ENCODE assay signal across 8 cellular contexts in genomic region chr21:6083721-6084120, GRCh38.
DNase-seq lines count a peak whose midpoint lies in the region; ATAC-seq and TF ChIP-seq lines count a peak whose summit lies in the region.
"Not testable (repeated sequence)": the region's sequence is repeated elsewhere in the genome, so short reads cannot be mapped to it uniquely, and the experiment has no call there.

No MANE protein-coding gene starts in this region.

- H2BK5ac ChIP-seq in IMR-90 (ENCODE audit: low read depth, low read length, poor library complexity, severe bottlenecking), result not testable (repeated sequence)

- H3K9me1 ChIP-seq in IMR-90 (ENCODE audit: insufficient read depth, low read length), result not testable (repeated sequence)

- not testable (repeated sequence) for H3K14ac ChIP-seq in IMR-90 (replicated peaks; ENCODE audit: low read depth, low read length)

- H3K79me1 ChIP-seq in IMR-90 (ENCODE audit: low read depth in 1 of 2, low read length in 2 of 2), result not testable (repeated sequence)

- not testable (repeated sequence) for H4K20me1 ChIP-seq in IMR-90 (ENCODE audit: insufficient read depth, low read length)

- dilution Hi-C loops in IMR-90 (cut with HindIII; ENCODE audit: low sequenced_read_pairs, unreplicated experiment), result not testable (repeated sequence)

- H3K4me1 ChIP-seq in IMR-90 (ENCODE audit: control insufficient read depth, insufficient read depth, low read length); naive thymus-derived CD4-positive, alpha-beta T cell (ENCODE audit: control insufficient read depth in 2 of 2, insufficient read depth in 2 of 2, low read length in 2 of 2): not testable (repeated sequence)

- not testable (repeated sequence) for H3K4me2 ChIP-seq in IMR-90 (ENCODE audit: low read depth, low read length)

- H2BK15ac ChIP-seq in IMR-90 (ENCODE audit: low read depth, low read length), result not testable (repeated sequence)

- H3K27me3 ChIP-seq in IMR-90 (ENCODE audit: control insufficient read depth, insufficient read depth, low read length); naive thymus-derived CD4-positive, alpha-beta T cell (ENCODE audit: control insufficient read depth in 2 of 2, insufficient read depth in 2 of 2, low read length in 2 of 2): not testable (repeated sequence)

- not testable (repeated sequence) for H3K27me3 Mint-ChIP-seq in activated B cell treated with CpG ODN at 0.5 μM for 24 hours; activated naive CD8-positive, alpha-beta T cell treated with anti-CD3 and anti-CD28 coated beads, Interleukin-2, amount 50 U/mL, for 24 hours; central memory CD8-positive, alpha-beta T cell; memory B cell; naive thymus-derived CD4-positive, alpha-beta T cell; stimulated activated naive B cell treated with anti-CD40 and anti-IgM and Interleukin-4, amounts not matched to agents 10 μg/mL and 1 μg/mL and 100 μg/mL, for 72 hours

- not testable (repeated sequence) for H3K36me3 ChIP-seq in IMR-90 (ENCODE audit: control insufficient read depth, insufficient read depth, low read length); naive thymus-derived CD4-positive, alpha-beta T cell (ENCODE audit: control insufficient read depth in 2 of 3, insufficient read depth in 3 of 3, low read length in 3 of 3)

- not testable (repeated sequence) for H2BK120ac ChIP-seq in IMR-90 (ENCODE audit: low read depth, low read length)

- no CpG with 5 or more reads among the region's 6 CpGs for WGBS in IMR-90 (ENCODE audit: extremely low coverage in 2 of 2, insufficient read length in 1 of 2), 2 experiments

- not testable (repeated sequence) for H4K5ac ChIP-seq in IMR-90 (ENCODE audit: low read depth, low read length)

- H3K9ac ChIP-seq in IMR-90 (ENCODE audit: low read depth, low read length), result not testable (repeated sequence)

- not testable (repeated sequence) for TF ChIP-seq POLR2A in IMR-90 (IDR thresholded peaks at IDR 0.05; ENCODE audit: low read depth, low read length)

- not testable (repeated sequence) for H2AK9ac ChIP-seq in IMR-90 (replicated peaks; ENCODE audit: low read depth, low read length, poor library complexity)

- H3K9me3 ChIP-seq in IMR-90 (ENCODE audit: control insufficient read depth, insufficient read depth, low read length); naive thymus-derived CD4-positive, alpha-beta T cell (ENCODE audit: control insufficient read depth in 2 of 3, low read length in 3 of 3): not testable (repeated sequence)

- not testable (repeated sequence) for H4K8ac ChIP-seq in IMR-90 (ENCODE audit: low read depth in 2 of 2, low read length in 2 of 2)

- not testable (repeated sequence) for TF ChIP-seq CTCF in IMR-90 (conservative IDR thresholded peaks at IDR 0.05; ENCODE audit: low read depth, low read length); activated B cell treated with CpG ODN at 0.5 μM for 24 hours (IDR thresholded peaks at IDR 0.05)

- in situ Hi-C loops in IMR-90 (cut with MboI; ENCODE audit: low sequenced_read_pairs), result not testable (repeated sequence)

- H3K56ac ChIP-seq in IMR-90 (ENCODE audit: extremely low read depth, insufficient read depth, low read length), result not testable (repeated sequence)

- not testable (repeated sequence) for TF ChIP-seq RAD21 in IMR-90 (IDR thresholded peaks at IDR 0.05; ENCODE audit: low read length)

- H4K91ac ChIP-seq in IMR-90 (ENCODE audit: insufficient read depth, low read depth, low read length), result not testable (repeated sequence)

- BruUV-seq in IMR-90 (replicated peaks; lab: Mats Ljungman, UMichigan), result not testable (repeated sequence)

- peak; percentile 27 for ATAC-seq in IMR-90 (ENCODE audit: low read depth)
- peak; percentile 51 for ATAC-seq in activated B cell treated with CpG ODN at 0.5 μM for 24 hours (ENCODE audit: low read depth)
- peak; percentile 15 for ATAC-seq in activated naive CD8-positive, alpha-beta T cell treated with anti-CD3 and anti-CD28 coated beads, Interleukin-2, amount 50 U/mL, for 24 hours
- ATAC-seq in central memory CD8-positive, alpha-beta T cell (replicated peaks; ENCODE audit: extremely low read depth, poor library complexity, severe bottlenecking), result peak; percentile 28
- peak; percentile 62 for ATAC-seq in memory B cell (ENCODE audit: low read depth)
- ATAC-seq in naive thymus-derived CD4-positive, alpha-beta T cell, result peak; percentile 26
- peak; percentile 34 for ATAC-seq in stimulated activated effector memory CD8-positive, alpha-beta T cell treated with anti-CD3 and anti-CD28 coated beads, Interleukin-12 subunit alpha, Interleukin-12 subunit beta, amount 100 ng/mL, for 72 hours
- peak; percentile 59 to 72 for ATAC-seq in stimulated activated naive B cell treated with anti-CD40 and anti-IgM and Interleukin-4, amounts not matched to agents 10 μg/mL and 1 μg/mL and 100 μg/mL, for 72 hours (replicated peaks)

- DNase-seq in IMR-90; activated B cell treated with CpG ODN at 0.5 μM for 24 hours; activated naive CD8-positive, alpha-beta T cell treated with anti-CD3 and anti-CD28 coated beads, Interleukin-2, amount 50 U/mL, for 24 hours; central memory CD8-positive, alpha-beta T cell (ENCODE audit: low spot score in 2 of 2); memory B cell (ENCODE audit: low spot score in 2 of 2); naive thymus-derived CD4-positive, alpha-beta T cell; stimulated activated effector memory CD8-positive, alpha-beta T cell treated with anti-CD3 and anti-CD28 coated beads, Interleukin-12 subunit alpha, Interleukin-12 subunit beta, amount 100 ng/mL, for 72 hours (ENCODE audit: low spot score in 2 of 2); stimulated activated naive B cell treated with anti-CD40 and anti-IgM and Interleukin-4, amounts not matched to agents 10 μg/mL and 1 μg/mL and 100 μg/mL, for 72 hours: not testable (repeated sequence)

- not testable (repeated sequence) for H3K23ac ChIP-seq in IMR-90 (ENCODE audit: low read depth, low read length)

- not testable (repeated sequence) for H2AFZ ChIP-seq in IMR-90 (replicated peaks; ENCODE audit: low read length, poor library complexity)

- CTCF ChIA-PET in IMR-90 (lab: Yijun Ruan, JAX); activated B cell treated with CpG ODN at 0.5 μM for 24 hours (lab: Charles Lee); naive thymus-derived CD4-positive, alpha-beta T cell (lab: Charles Lee): not testable (repeated sequence)

- not testable (repeated sequence) for H3K36me3 Mint-ChIP-seq in activated B cell treated with CpG ODN at 0.5 μM for 24 hours (ENCODE audit: low read depth); activated naive CD8-positive, alpha-beta T cell treated with anti-CD3 and anti-CD28 coated beads, Interleukin-2, amount 50 U/mL, for 24 hours (ENCODE audit: low read depth); central memory CD8-positive, alpha-beta T cell (ENCODE audit: insufficient read depth); memory B cell; naive thymus-derived CD4-positive, alpha-beta T cell; stimulated activated effector memory CD8-positive, alpha-beta T cell treated with anti-CD3 and anti-CD28 coated beads, Interleukin-12 subunit alpha, Interleukin-12 subunit beta, amount 100 ng/mL, for 72 hours; stimulated activated naive B cell treated with anti-CD40 and anti-IgM and Interleukin-4, amounts not matched to agents 10 μg/mL and 1 μg/mL and 100 μg/mL, for 72 hours

- H3K27ac ChIP-seq in IMR-90 (ENCODE audit: insufficient read depth, low read length); naive thymus-derived CD4-positive, alpha-beta T cell (ENCODE audit: low read depth, low read length): not testable (repeated sequence)

- H3K4me3 Mint-ChIP-seq in activated B cell treated with CpG ODN at 0.5 μM for 24 hours; activated naive CD8-positive, alpha-beta T cell treated with anti-CD3 and anti-CD28 coated beads, Interleukin-2, amount 50 U/mL, for 24 hours; central memory CD8-positive, alpha-beta T cell; memory B cell; naive thymus-derived CD4-positive, alpha-beta T cell; stimulated activated effector memory CD8-positive, alpha-beta T cell treated with anti-CD3 and anti-CD28 coated beads, Interleukin-12 subunit alpha, Interleukin-12 subunit beta, amount 100 ng/mL, for 72 hours; stimulated activated naive B cell treated with anti-CD40 and anti-IgM and Interleukin-4, amounts not matched to agents 10 μg/mL and 1 μg/mL and 100 μg/mL, for 72 hours: not testable (repeated sequence)

- not testable (repeated sequence) for H2AK5ac ChIP-seq in IMR-90 (ENCODE audit: low read depth, low read length)

- H2BK20ac ChIP-seq in IMR-90 (ENCODE audit: low read depth, low read length), result not testable (repeated sequence)

- H3K18ac ChIP-seq in IMR-90 (ENCODE audit: low read depth, low read length), result not testable (repeated sequence)

- not testable (repeated sequence) for H3K27ac Mint-ChIP-seq in activated B cell treated with CpG ODN at 0.5 μM for 24 hours; activated naive CD8-positive, alpha-beta T cell treated with anti-CD3 and anti-CD28 coated beads, Interleukin-2, amount 50 U/mL, for 24 hours; central memory CD8-positive, alpha-beta T cell (ENCODE audit: low read depth); memory B cell; naive thymus-derived CD4-positive, alpha-beta T cell; stimulated activated effector memory CD8-positive, alpha-beta T cell treated with anti-CD3 and anti-CD28 coated beads, Interleukin-12 subunit alpha, Interleukin-12 subunit beta, amount 100 ng/mL, for 72 hours; stimulated activated naive B cell treated with anti-CD40 and anti-IgM and Interleukin-4, amounts not matched to agents 10 μg/mL and 1 μg/mL and 100 μg/mL, for 72 hours

- not testable (repeated sequence) for H3K9me3 Mint-ChIP-seq in activated B cell treated with CpG ODN at 0.5 μM for 24 hours; activated naive CD8-positive, alpha-beta T cell treated with anti-CD3 and anti-CD28 coated beads, Interleukin-2, amount 50 U/mL, for 24 hours; central memory CD8-positive, alpha-beta T cell; memory B cell; naive thymus-derived CD4-positive, alpha-beta T cell; stimulated activated effector memory CD8-positive, alpha-beta T cell treated with anti-CD3 and anti-CD28 coated beads, Interleukin-12 subunit alpha, Interleukin-12 subunit beta, amount 100 ng/mL, for 72 hours; stimulated activated naive B cell treated with anti-CD40 and anti-IgM and Interleukin-4, amounts not matched to agents 10 μg/mL and 1 μg/mL and 100 μg/mL, for 72 hours

- not testable (repeated sequence) for H3K4me3 ChIP-seq in IMR-90 (ENCODE audit: insufficient read depth, low read depth, low read length); naive thymus-derived CD4-positive, alpha-beta T cell (ENCODE audit: low read length)

- POLR2A ChIA-PET in IMR-90 (lab: Charles Lee; ENCODE audit: unreplicated experiment); activated B cell treated with CpG ODN at 0.5 μM for 24 hours (lab: Charles Lee); naive thymus-derived CD4-positive, alpha-beta T cell (lab: Charles Lee): not testable (repeated sequence)

- H3K4ac ChIP-seq in IMR-90 (ENCODE audit: low read depth, low read length), result not testable (repeated sequence)

- not testable (repeated sequence) for H3K4me1 Mint-ChIP-seq in activated B cell treated with CpG ODN at 0.5 μM for 24 hours; activated naive CD8-positive, alpha-beta T cell treated with anti-CD3 and anti-CD28 coated beads, Interleukin-2, amount 50 U/mL, for 24 hours; central memory CD8-positive, alpha-beta T cell; memory B cell; naive thymus-derived CD4-positive, alpha-beta T cell; stimulated activated effector memory CD8-positive, alpha-beta T cell treated with anti-CD3 and anti-CD28 coated beads, Interleukin-12 subunit alpha, Interleukin-12 subunit beta, amount 100 ng/mL, for 72 hours; stimulated activated naive B cell treated with anti-CD40 and anti-IgM and Interleukin-4, amounts not matched to agents 10 μg/mL and 1 μg/mL and 100 μg/mL, for 72 hours

- intact Hi-C loops in IMR-90 (cut with micrococcal nuclease); activated B cell treated with CpG ODN at 0.5 μM for 24 hours (cut with micrococcal nuclease); naive thymus-derived CD4-positive, alpha-beta T cell (cut with micrococcal nuclease): not testable (repeated sequence)

Comparison
In these comparisons a context has a peak if more than half of its experiments do, and no peak if none do; other contexts are left out.
1. ATAC-seq: peak in every context shown above with its lines; median percentile 66 in stimulated activated naive B cell treated with anti-CD40 and anti-IgM and Interleukin-4, amounts not matched to agents 10 μg/mL and 1 μg/mL and 100 μg/mL, for 72 hours; 62 in memory B cell; 51 in activated B cell treated with CpG ODN at 0.5 μM for 24 hours; 34 in stimulated activated effector memory CD8-positive, alpha-beta T cell treated with anti-CD3 and anti-CD28 coated beads, Interleukin-12 subunit alpha, Interleukin-12 subunit beta, amount 100 ng/mL, for 72 hours; 28 in central memory CD8-positive, alpha-beta T cell; 27 in IMR-90; 26 in naive thymus-derived CD4-positive, alpha-beta T cell; 15 in activated naive CD8-positive, alpha-beta T cell treated with anti-CD3 and anti-CD28 coated beads, Interleukin-2, amount 50 U/mL, for 24 hours.